Comparison of ENCODE assay signal across 8 cellular contexts in genomic region chr20:31674895-31675827, GRCh38. TPM values are rescaled to one million over a fixed set of nuclear protein-coding genes. Genes with fewer than 3 reads are reported as not detected.
DNase-seq lines count a peak whose midpoint lies in the region; ATAC-seq and TF ChIP-seq lines count a peak whose summit lies in the region.

No MANE protein-coding gene starts in this region.

- H3K27ac ChIP-seq in caudate nucleus (ENCODE audit: low read depth, low read length) (peak overlapping the region; percentile 96), lower lobe of right lung (peak overlapping the region; percentile 83)

- H3K27me3 ChIP-seq in lower lobe of right lung (ENCODE audit: low read depth), result no peaks in the 10 kb centered on the region

- DNase-seq in AG08396 (ENCODE audit: low spot score) (peak; percentile 48), activated B cell treated with CpG ODN at 0.5 μM for 24 hours (peak; percentile 26), caudate nucleus (lab: John Stamatoyannopoulos, UW) (peak in 43 of 61 donors; percentile 9 to 92 (median 37)), lower lobe of right lung (peak; percentile 83), dedifferentiated amniotic fluid mesenchymal stem cell (ENCODE audit: extremely low spot score) (no peak)
- peak; percentile 96 for DNase-seq in Jurkat, Clone E6-1 (ENCODE audit: low read depth, low spot score)
- DNase-seq in stimulated activated CD8-positive, alpha-beta memory T cell treated with anti-CD3 and anti-CD28 coated beads, Interleukin-12 subunit alpha, Interleukin-12 subunit beta, amount 100 ng/mL, for 1 hour (ENCODE audit: low read depth), result peak; percentile 45

- intact Hi-C loops in activated B cell treated with CpG ODN at 0.5 μM for 24 hours (cut with micrococcal nuclease), result loop anchor here (1.0 kb wide), 1 partner anchor 9 kb away; no protein-coding TSS in a partner anchor
- intact Hi-C loops in lower lobe of right lung (cut with DNase I), result no loop called here

- peak overlapping the region; percentile 54 for H3K4me3 ChIP-seq in Jurkat, Clone E6-1 (ENCODE audit: low read length)
- peak overlapping the region; percentile 40 for H3K4me3 ChIP-seq in lower lobe of right lung

- H3K4me1 ChIP-seq in lower lobe of right lung, result peaks cover 99% of the 10 kb centered on the region

- POLR2A ChIA-PET in activated B cell treated with CpG ODN at 0.5 μM for 24 hours (lab: Charles Lee), result interaction anchor here (0.6 to 2.7 kb wide), 10 partner anchors 10 to 140 kb away, joined by 3 to 38 read pairs (median 8); partner anchors contain the start of gene BCL2L1

- peaks cover 44% of the 10 kb centered on the region for H3K4me1 Mint-ChIP-seq in activated B cell treated with CpG ODN at 0.5 μM for 24 hours

- peak; percentile 50 for ATAC-seq in GM19328 (IDR thresholded peaks at IDR 0.05; ENCODE audit: unreplicated experiment)
- peak; percentile 82 for ATAC-seq in activated B cell treated with CpG ODN at 0.5 μM for 24 hours (ENCODE audit: low read depth)
- ATAC-seq in lower lobe of right lung, result peak; percentile 81 to 87

- peak overlapping the region; percentile 89 for H3K4me3 Mint-ChIP-seq in activated B cell treated with CpG ODN at 0.5 μM for 24 hours

- H3K9me3 Mint-ChIP-seq in activated B cell treated with CpG ODN at 0.5 μM for 24 hours, result no peaks in the 10 kb centered on the region

- H3K9me3 ChIP-seq in lower lobe of right lung, result no peaks in the 10 kb centered on the region

- H3K36me3 ChIP-seq in lower lobe of right lung, result peaks cover 18% of the 10 kb centered on the region

- CTCF ChIA-PET in activated B cell treated with CpG ODN at 0.5 μM for 24 hours (lab: Charles Lee), result interaction anchor here (0.8 to 4.3 kb wide), 5 partner anchors 9 to 48 kb away, joined by 3 to 28 read pairs (median 4); partner anchors contain the start of gene BCL2L1

- no peak for TF ChIP-seq CTCF in activated B cell treated with CpG ODN at 0.5 μM for 24 hours (IDR thresholded peaks at IDR 0.05)
- TF ChIP-seq CTCF in lower lobe of right lung (IDR thresholded peaks at IDR 0.05), result no peak

- peak overlapping the region; percentile 94 for H3K27ac Mint-ChIP-seq in activated B cell treated with CpG ODN at 0.5 μM for 24 hours

- peaks cover 44% of the 10 kb centered on the region for H3K36me3 Mint-ChIP-seq in activated B cell treated with CpG ODN at 0.5 μM for 24 hours (ENCODE audit: low read depth)

- H3K27me3 Mint-ChIP-seq in activated B cell treated with CpG ODN at 0.5 μM for 24 hours, result no peaks in the 10 kb centered on the region

RNA-seq across cellular contexts. Expression of gene COX4I2, which starts 37.4 kb away (rescaled TPM):
- polyA plus RNA-seq in Jurkat, Clone E6-1 (2012; ENCODE audit: insufficient read depth, insufficient read length), result not detected
- not detected in 2 replicates for total RNA-seq in activated B cell treated with CpG ODN at 0.5 μM for 24 hours
- 17.1 TPM for total RNA-seq in lower lobe of right lung

RNA-seq across cellular contexts. Expression of gene BCL2L1, which starts 47.5 kb away (rescaled TPM):
- polyA plus RNA-seq in Jurkat, Clone E6-1 (2012; ENCODE audit: insufficient read depth, insufficient read length), result 54.1 TPM
- total RNA-seq in activated B cell treated with CpG ODN at 0.5 μM for 24 hours, result 53.4 and 60.4 TPM in 2 replicates
- total RNA-seq in lower lobe of right lung, result 126 TPM

Comparison
In these comparisons a context has a peak if more than half of its experiments do, and no peak if none do; other contexts are left out.
1. RNA of gene COX4I2, which starts 37.4 kb away (total RNA-seq): 17.1 TPM in lower lobe of right lung (single experiment); not detected in activated B cell treated with CpG ODN at 0.5 μM for 24 hours; every median in the first group is over 10 times any median in the second.
2. Peak in every context shown above with its lines, with median percentiles within 50 percentile points of each other: ATAC-seq.